ENCODE assay signal across 9 cellular contexts in the genomic region with DNA sequence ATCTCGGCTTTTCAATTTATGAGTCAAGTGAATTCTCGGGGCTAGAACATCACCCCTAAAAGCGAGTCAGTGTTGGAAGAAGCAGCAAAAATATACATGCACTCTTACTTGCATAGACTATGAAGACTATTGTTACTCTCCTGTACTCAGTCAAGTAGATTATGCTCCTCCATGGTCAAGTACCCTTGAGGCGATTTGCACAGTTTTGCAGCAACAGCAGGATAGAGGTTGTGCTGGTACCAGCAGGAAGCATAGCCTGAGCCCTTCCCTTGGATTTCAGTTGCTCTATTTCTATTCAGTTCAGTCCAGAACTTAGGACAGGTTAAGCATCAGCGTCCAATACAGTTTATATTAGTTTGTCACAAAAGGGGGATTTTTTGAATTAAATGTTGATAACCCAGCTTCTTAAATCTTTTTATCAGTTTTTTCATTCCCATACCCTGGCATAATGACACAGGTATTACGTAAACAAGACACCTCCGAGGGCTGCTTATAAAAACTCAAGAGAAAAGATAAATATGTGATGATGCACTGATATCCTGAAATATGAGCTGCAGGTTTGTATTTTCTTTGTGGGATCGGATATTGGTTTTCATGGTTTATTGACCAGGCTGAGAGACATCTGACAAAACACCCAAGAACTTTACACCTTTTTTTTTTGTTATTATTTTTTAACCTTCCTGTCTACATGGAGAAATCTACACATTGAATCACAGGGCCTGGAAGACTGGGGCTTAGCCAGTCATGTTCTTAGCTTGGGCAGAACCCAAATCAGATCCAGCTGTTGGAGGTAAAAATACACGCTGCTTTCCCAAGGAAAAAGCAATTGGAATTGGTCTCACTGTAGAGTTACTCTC.
DNase-seq lines count a peak whose midpoint lies in the region; ATAC-seq and TF ChIP-seq lines count a peak whose summit lies in the region.
"Had no signal": no experiment of that assay in that cellular context is flagged by ENCODE, and none has a peak within 500 bp of the region (broad histone marks: within the 10 kb centered on the region; RNA-seq: fewer than 3 reads in every experiment).

No MANE protein-coding gene starts in this region.

- peak overlapping the region in 3 of 5 experiments; percentile 50 to 97 (median 73) for H3K27ac Mint-ChIP-seq in brain
- H3K27ac Mint-ChIP-seq: stimulated activated naive B cell treated with anti-CD40 and anti-IgM and Interleukin-4, amounts not matched to agents 10 μg/mL and 1 μg/mL and 100 μg/mL, for 72 hours had no signal

- peaks cover 39% of the 10 kb centered on the region for H3K4me1 Mint-ChIP-seq in brain

- H3K4me3 ChIP-seq in LNCaP clone FGC (ENCODE audit: low read depth, low read length) (no peak overlapping the region), parathyroid adenoma (ENCODE audit: low read depth, low read length) (no peak overlapping the region)

- H2AFZ ChIP-seq in parathyroid adenoma, result peak overlapping the region; percentile 59

- no peak overlapping the region for H3K9ac ChIP-seq in parathyroid adenoma

- peak overlapping the region; percentile 47 for H3K27ac ChIP-seq in parathyroid adenoma

- H3K36me3 ChIP-seq in parathyroid adenoma (ENCODE audit: control insufficient read depth, insufficient read depth, low read length), result no peaks in the 10 kb centered on the region

- peak overlapping the region in 1 of 5 experiments; percentile 66 for H3K4me3 Mint-ChIP-seq in brain

- H3K79me2 ChIP-seq in parathyroid adenoma, result no peaks in the 10 kb centered on the region

- H3K36me3 Mint-ChIP-seq in brain, result peaks cover 11% of the 10 kb centered on the region

- no peaks in the 10 kb centered on the region for H3K27me3 Mint-ChIP-seq in brain

- peak; percentile 41 for DNase-seq in DMS153 treated with DMSO at 0.1 percent for 48 hours (lab: John Stamatoyannopoulos, UW; ENCODE audit: unreplicated experiment)
- peak; percentile 10 for DNase-seq in LNCaP clone FGC (ENCODE audit: low read depth)
- no peak for DNase-seq in anterior cingulate cortex (lab: John Stamatoyannopoulos, UW)
- no peak for DNase-seq in C1 segment of cervical spinal cord (lab: John Stamatoyannopoulos, UW)
- DNase-seq: NCI-H526; stimulated activated naive B cell treated with anti-CD40 and anti-IgM and Interleukin-4, amounts not matched to agents 10 μg/mL and 1 μg/mL and 100 μg/mL, for 72 hours had no signal

- ATAC-seq in HG03175 (IDR thresholded peaks at IDR 0.05; ENCODE audit: unreplicated experiment), result no peak

- H3K4me1 ChIP-seq in parathyroid adenoma, result peaks cover 27% of the 10 kb centered on the region

- TF ChIP-seq CTCF in LNCaP clone FGC (IDR thresholded peaks at IDR 0.05; ENCODE audit: control insufficient read depth, extremely low read depth, insufficient read depth) (no peak), brain (conservative IDR thresholded peaks at IDR 0.05) (no peak), parathyroid adenoma (IDR thresholded peaks at IDR 0.05) (no peak)

- no peaks in the 10 kb centered on the region for H3K27me3 ChIP-seq in parathyroid adenoma (ENCODE audit: control insufficient read depth, insufficient read depth, low read length)

- H3K9me3 Mint-ChIP-seq in brain, result peaks cover 0 to 10% (median 8%) of the 10 kb centered on the region in 5 experiments

- no peaks in the 10 kb centered on the region for H3K9me3 ChIP-seq in parathyroid adenoma (ENCODE audit: control insufficient read depth, low read length)

- no peak overlapping the region for H3K4me2 ChIP-seq in parathyroid adenoma (ENCODE audit: low read length)

Comparison
In these comparisons a context has a peak if more than half of its experiments do, and no peak if none do; other contexts are left out.
1. DNase-seq: peak in DMS153 treated with DMSO at 0.1 percent for 48 hours (single experiment) and LNCaP clone FGC (single experiment); none in anterior cingulate cortex (0 of 58) and C1 segment of cervical spinal cord (0 of 14).